Comparison of ENCODE assay signal across 8 cellular contexts in the genomic region with DNA sequence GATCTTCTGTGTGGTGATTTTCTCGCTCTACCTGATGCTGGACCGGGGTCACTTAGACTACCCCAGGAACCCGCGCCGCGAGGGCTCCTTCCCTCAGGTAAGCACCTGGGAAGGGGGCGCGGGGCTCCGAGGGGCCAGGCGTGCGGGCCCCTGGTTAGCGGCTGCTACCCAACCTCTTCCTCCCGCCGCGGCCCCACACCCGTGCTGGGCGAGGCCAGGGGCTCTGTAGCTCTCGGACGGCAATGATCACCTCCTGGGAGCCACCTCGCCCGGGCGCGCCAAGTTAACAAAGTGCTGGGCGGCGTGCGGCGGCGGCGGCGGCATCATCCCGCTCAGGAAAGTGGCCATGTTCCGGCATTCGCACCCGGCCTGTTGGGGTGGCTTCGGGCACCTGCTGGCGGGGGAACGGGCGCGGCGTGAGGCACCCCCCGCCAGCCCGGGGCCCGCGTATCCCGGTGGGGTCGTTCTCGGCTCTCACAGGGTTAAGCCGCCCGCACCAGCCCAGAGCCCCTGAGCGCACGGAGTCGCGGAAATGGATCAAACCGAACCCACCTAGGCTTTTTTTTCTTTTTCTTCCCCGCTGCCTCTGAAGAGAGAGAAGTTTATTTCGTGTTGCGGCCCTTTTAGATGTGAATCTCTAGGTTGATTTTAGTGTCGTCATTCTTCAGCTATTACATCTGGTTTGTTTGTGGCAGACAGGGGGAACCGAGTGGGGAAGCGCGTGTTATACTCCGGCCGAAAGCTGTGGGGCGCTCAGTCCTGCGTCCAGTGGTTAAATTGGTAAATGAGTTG. TPM values are rescaled to one million over a fixed set of nuclear protein-coding genes. Genes with fewer than 3 reads are reported as not detected.
DNase-seq lines count a peak whose midpoint lies in the region; ATAC-seq and TF ChIP-seq lines count a peak whose summit lies in the region.

No MANE protein-coding gene starts in this region.

- peak; percentile 0 for ATAC-seq in HG02759 (IDR thresholded peaks at IDR 0.05; ENCODE audit: unreplicated experiment)
- no peak for ATAC-seq in HG02970 (IDR thresholded peaks at IDR 0.05; ENCODE audit: low FRiP score, unreplicated experiment)

- peaks cover 2% of the 10 kb centered on the region for H3K9me3 Mint-ChIP-seq in chondrocyte (ENCODE audit: low read depth)

- H3K4me3 ChIP-seq in GM12865 (ENCODE audit: low read depth, low read length) (peak overlapping the region; percentile 77), kidney epithelial cell (ENCODE audit: low read depth, low read length) (peak overlapping the region; percentile 90)

- no peaks in the 10 kb centered on the region for H3K36me3 ChIP-seq in kidney epithelial cell (ENCODE audit: control insufficient read depth, insufficient read depth, low read length)

- no peaks in the 10 kb centered on the region for H3K27me3 ChIP-seq in kidney epithelial cell (ENCODE audit: control insufficient read depth, insufficient read depth, low read length)

- TF ChIP-seq CTCF in GM12865 (IDR thresholded peaks at IDR 0.05; ENCODE audit: insufficient read depth, low read depth, low read length, missing control alignments), result peak; percentile 47
- TF ChIP-seq CTCF in chondrocyte (IDR thresholded peaks at IDR 0.05), result peak; percentile 85
- peak; percentile 85 for TF ChIP-seq CTCF in kidney epithelial cell (IDR thresholded peaks at IDR 0.05; ENCODE audit: insufficient read depth, low read length, poor library complexity, severe bottlenecking)

- no peaks in the 10 kb centered on the region for H3K27me3 Mint-ChIP-seq in chondrocyte (ENCODE audit: low read depth)

- peak overlapping the region; percentile 83 for H3K4me3 Mint-ChIP-seq in chondrocyte (ENCODE audit: unreplicated experiment)

- H3K36me3 Mint-ChIP-seq in chondrocyte (ENCODE audit: low read depth), result no peaks in the 10 kb centered on the region

- peak; percentile 73 for DNase-seq in GM12865 (ENCODE audit: low read depth)
- peak; percentile 25 for DNase-seq in NCI-H2227 (lab: John Stamatoyannopoulos, UW; ENCODE audit: unreplicated experiment)
- peak; percentile 30 to 48 for DNase-seq in activated CD4-positive, alpha-beta T cell treated with anti-CD3 and anti-CD28 coated beads for 4 hours
- DNase-seq in chondrocyte (ENCODE audit: low spot score), result peak; percentile 92
- DNase-seq in kidney epithelial cell (ENCODE audit: low read depth), result no peak
- peak; percentile 33 for DNase-seq in stimulated activated CD4-positive, alpha-beta T cell treated with anti-CD3 and anti-CD28 coated beads, Interleukin-12 subunit alpha, Interleukin-12 subunit beta, amount 100 ng/mL, for 4 hours

- peaks cover 50% of the 10 kb centered on the region for H3K4me1 Mint-ChIP-seq in chondrocyte (ENCODE audit: low read depth)

- peak overlapping the region; percentile 84 for H3K27ac Mint-ChIP-seq in chondrocyte (ENCODE audit: unreplicated experiment)

RNA-seq across cellular contexts. Expression of gene MAN2A1, which starts 0.9 kb away (rescaled TPM):
- total RNA-seq in chondrocyte, result 75.0 to 144 TPM (median 75.7 TPM) in 3 replicates
- total RNA-seq in kidney epithelial cell, result 53.1 and 55.5 TPM in 2 replicates
